8 cellular contexts compared by ENCODE assay signal in genomic region chr5:181221792-181222629, GRCh38. TPM values are rescaled to one million over a fixed set of nuclear protein-coding genes. Genes with fewer than 3 reads are reported as not detected.
A peak's percentile ranks its signal among the peaks of the same experiment; 100 is the strongest.
DNase-seq lines count a peak whose midpoint lies in the region; ATAC-seq and FAIRE-seq lines count a peak whose summit lies in the region.

No MANE protein-coding gene starts in this region.

- H3K4me1 Mint-ChIP-seq in effector memory CD8-positive, alpha-beta T cell (ENCODE audit: low read depth in 2 of 2), result peaks cover 53 to 57% of the 10 kb centered on the region in 2 donors

- H3K4me3 ChIP-seq in mononuclear cell (ENCODE audit: low read length), result peak overlapping the region; percentile 87

- H3K27ac Mint-ChIP-seq in effector memory CD8-positive, alpha-beta T cell, result peak overlapping the region; percentile 100

- DNase-seq in A172 (ENCODE audit: low spot score) (peak; percentile 99), GM19239 (ENCODE audit: insufficient read length, low spot score) (no peak), kidney glomerular epithelial cell (lab: John Stamatoyannopoulos, UW) (no peak)
- peak; percentile 98 for DNase-seq in activated CD4-positive, alpha-beta T cell treated with anti-CD3 and anti-CD28 coated beads, Interleukin-2, amount 50 U/mL, for 1 hour
- DNase-seq in effector memory CD8-positive, alpha-beta T cell, result peak; percentile 98 to 99 (median 99)
- DNase-seq in stimulated activated CD8-positive, alpha-beta memory T cell treated with anti-CD3 and anti-CD28 coated beads, Interleukin-4, amount 100 ng/mL, for 1 hour (ENCODE audit: low read depth in 2 of 2, low spot score in 1 of 2), result peak; percentile 96 to 98

- ATAC-seq in HG03521 (IDR thresholded peaks at IDR 0.05; ENCODE audit: unreplicated experiment), result peak; percentile 23
- peak; percentile 31 for ATAC-seq in effector memory CD8-positive, alpha-beta T cell (replicated peaks)

- FAIRE-seq in GM19239 (lab: Jason Lieb, UNC), result peak; percentile 67

- peaks cover 3% of the 10 kb centered on the region for H3K27me3 ChIP-seq in mononuclear cell (ENCODE audit: insufficient read depth, low read length)

- no peaks in the 10 kb centered on the region for H3K27me3 Mint-ChIP-seq in effector memory CD8-positive, alpha-beta T cell

- peaks cover 0 to 1% of the 10 kb centered on the region in 2 donors for H3K9me3 Mint-ChIP-seq in effector memory CD8-positive, alpha-beta T cell

- no peaks in the 10 kb centered on the region for H3K9me3 ChIP-seq in mononuclear cell (ENCODE audit: low read depth, low read length)

- peaks cover 77% of the 10 kb centered on the region for H3K36me3 Mint-ChIP-seq in effector memory CD8-positive, alpha-beta T cell (ENCODE audit: insufficient read depth)

- H3K4me3 Mint-ChIP-seq in effector memory CD8-positive, alpha-beta T cell, result peak overlapping the region; percentile 84 to 86

- H3K4me1 ChIP-seq in mononuclear cell (ENCODE audit: insufficient read depth, low read length), result peaks cover 65% of the 10 kb centered on the region

RNA-seq across cellular contexts. Expression of gene TRIM41, which starts 1.1 kb away (rescaled TPM):
- 10.3 and 18.2 TPM in 2 replicates for total RNA-seq in A172 (2014; rRNA removed; shearing (Covaris generic))
- total RNA-seq in mononuclear cell, result 6.1 TPM

RNA-seq across cellular contexts. Expression of gene TRIM7, which starts 17.0 kb away (rescaled TPM):
- 19.0 and 29.8 TPM in 2 replicates for total RNA-seq in A172 (2014; rRNA removed; shearing (Covaris generic))
- 1.9 TPM for total RNA-seq in mononuclear cell

RNA-seq across cellular contexts. Expression of gene RACK1, which starts 21.7 kb away (rescaled TPM):
- 2,696 and 2,799 TPM in 2 replicates for total RNA-seq in A172 (2014; rRNA removed; shearing (Covaris generic))
- 5,375 TPM for total RNA-seq in mononuclear cell

RNA-seq across cellular contexts. Expression of gene TRIM52, which starts 38.9 kb away (rescaled TPM):
- 8.5 and 13.2 TPM in 2 replicates for total RNA-seq in A172 (2014; rRNA removed; shearing (Covaris generic))
- 17.5 TPM for total RNA-seq in mononuclear cell

Comparison
In these comparisons a context has a peak if more than half of its experiments do, and no peak if none do; other contexts are left out.
1. DNase-seq: peak in A172 (single experiment), activated CD4-positive, alpha-beta T cell treated with anti-CD3 and anti-CD28 coated beads, Interleukin-2, amount 50 U/mL, for 1 hour (single experiment), effector memory CD8-positive, alpha-beta T cell (3 of 3) and stimulated activated CD8-positive, alpha-beta memory T cell treated with anti-CD3 and anti-CD28 coated beads, Interleukin-4, amount 100 ng/mL, for 1 hour (2 of 2); none in GM19239 (single experiment) and kidney glomerular epithelial cell (single experiment).